ENCODE assay signal across 21 cellular contexts in genomic region chr11:93843906-93844305, GRCh38. TPM values are rescaled to one million over a fixed set of nuclear protein-coding genes. Genes with fewer than 3 reads are reported as not detected.
"Had no signal": no experiment of that assay in that cellular context is flagged by ENCODE, and none has a peak within 500 bp of the region (broad histone marks: within the 10 kb centered on the region; RNA-seq: fewer than 3 reads in every experiment).

No MANE protein-coding gene starts in this region.

- H2AFZ ChIP-seq: neural progenitor cell had no signal

- H3K27ac Mint-ChIP-seq: naive thymus-derived CD8-positive, alpha-beta T cell; neural progenitor cell; type B pancreatic cell had no signal

- H3K4me3 ChIP-seq: coronary artery, esophagus muscularis mucosa, gastroesophageal sphincter, mucosa of descending colon, neural progenitor cell, ovary, suprapubic skin, thyroid gland, uterus had no signal

- FAIRE-seq: small intestine had no signal

- H3K36me3 Mint-ChIP-seq: naive thymus-derived CD8-positive, alpha-beta T cell; neural progenitor cell; type B pancreatic cell had no signal

- H3K27me3 ChIP-seq: esophagus muscularis mucosa, gastroesophageal sphincter, neural progenitor cell, ovary, suprapubic skin, thyroid gland, uterus had no signal

- H3K4me2 ChIP-seq: neural progenitor cell had no signal

- H3K9me3 Mint-ChIP-seq: naive thymus-derived CD8-positive, alpha-beta T cell; neural progenitor cell; type B pancreatic cell had no signal

- H3K4me1 ChIP-seq: esophagus muscularis mucosa, gastroesophageal sphincter, thyroid gland, uterus had no signal

- DNase-seq: effector CD4-positive, alpha-beta T cell; kidney glomerular epithelial cell; mucosa of descending colon; naive thymus-derived CD8-positive, alpha-beta T cell; nucleus accumbens; ovary; right cardiac atrium; small intestine; stimulated activated CD4-positive, alpha-beta T cell treated with anti-CD3 and anti-CD28 coated beads, Interleukin-12 subunit alpha, Interleukin-12 subunit beta, amount 100 ng/mL, for 4 hours; stimulated activated naive CD8-positive, alpha-beta T cell treated with anti-CD3 and anti-CD28 coated beads, Interleukin-15, Interleukin-2, amounts not matched to agents 100 U/mL and 50 U/mL, for 24 hours; thyroid gland; uterus had no signal

- H3K4me1 Mint-ChIP-seq: naive thymus-derived CD8-positive, alpha-beta T cell; neural progenitor cell had no signal

- H3K36me3 ChIP-seq: esophagus muscularis mucosa, gastroesophageal sphincter, neural progenitor cell, ovary, suprapubic skin, thyroid gland, uterus had no signal

- H3K4me3 Mint-ChIP-seq: naive thymus-derived CD8-positive, alpha-beta T cell; neural progenitor cell; type B pancreatic cell had no signal

- ATAC-seq: gastroesophageal sphincter; left lobe of liver; mucosa of descending colon; naive thymus-derived CD8-positive, alpha-beta T cell; right cardiac atrium; stimulated activated naive CD8-positive, alpha-beta T cell treated with anti-CD3 and anti-CD28 coated beads, Interleukin-15, Interleukin-2, amounts not matched to agents 100 U/mL and 50 U/mL, for 24 hours had no signal

- H3K9me3 ChIP-seq: esophagus muscularis mucosa, gastroesophageal sphincter, mucosa of descending colon, ovary, suprapubic skin, thyroid gland, uterus had no signal

- H3K27ac ChIP-seq: coronary artery, epithelial cell of prostate, esophagus muscularis mucosa, gastroesophageal sphincter, neural progenitor cell, ovary, suprapubic skin, thyroid gland, uterus had no signal

- H3K27me3 Mint-ChIP-seq: type B pancreatic cell had no signal

- H3K9ac ChIP-seq: neural progenitor cell had no signal

RNA-seq across cellular contexts. Expression of gene VSTM5, which starts 6.5 kb away (rescaled TPM):
- total RNA-seq: chondrocyte; left lobe of liver; naive thymus-derived CD8-positive, alpha-beta T cell had no signal
- polyA plus RNA-seq: naive thymus-derived CD8-positive, alpha-beta T cell had no signal
